In the genomic region with DNA sequence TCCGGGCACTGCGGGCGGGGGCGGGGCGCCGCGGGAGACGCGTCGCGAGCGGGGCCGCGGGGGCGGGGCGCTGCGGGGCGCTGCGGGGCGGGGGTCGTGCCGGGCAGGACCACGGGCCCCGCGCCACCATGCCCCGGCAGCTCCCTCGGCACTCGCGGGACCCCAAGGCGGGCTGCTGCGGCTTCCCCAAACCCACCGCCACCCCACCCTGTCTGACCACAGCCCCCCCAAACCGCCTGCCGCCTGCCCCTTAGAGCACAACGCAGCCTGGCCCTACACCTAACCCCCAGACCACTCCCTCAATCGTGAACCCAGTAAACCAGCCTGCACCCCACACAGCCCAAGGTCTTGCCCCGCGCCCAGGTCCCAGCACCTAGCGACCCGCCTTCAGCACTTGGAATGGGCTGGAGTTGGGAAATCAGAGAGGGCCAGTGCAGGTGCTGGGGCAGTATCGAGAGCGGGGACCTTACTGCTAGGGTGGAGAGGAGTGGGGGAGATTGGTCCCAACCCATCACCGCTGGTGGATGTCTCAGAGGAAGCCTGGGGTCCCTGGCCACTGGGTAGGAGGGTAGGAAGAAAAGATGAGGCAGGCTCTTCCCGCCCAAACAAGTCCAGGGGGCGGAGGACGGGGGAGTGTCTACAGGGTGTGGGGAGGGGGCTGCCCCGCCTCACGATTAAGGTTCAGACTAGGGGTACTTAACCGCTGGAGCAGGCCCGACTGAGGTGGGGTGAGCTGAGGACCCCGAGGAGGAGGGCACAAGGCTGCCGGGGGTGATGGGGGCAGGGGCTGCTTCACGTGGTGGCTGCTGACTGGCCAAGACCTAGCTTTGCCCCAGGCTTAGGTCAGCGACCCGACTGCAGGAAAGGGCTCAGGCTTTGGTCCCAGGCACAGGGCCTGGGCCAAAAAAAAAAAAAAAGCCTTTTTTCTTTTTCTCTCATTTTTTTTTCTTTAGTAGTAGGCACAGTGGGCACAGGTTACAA, we compare ENCODE assay signal across 1 cellular context.
TF ChIP-seq lines count a peak whose summit lies in the region.

No MANE protein-coding gene starts in this region.

TF ChIP-seq in HepG2, 621 proteins besides CTCF, POLR2A, EP300 and RAD21 (continued from another document and continues in another):
- TF ChIP-seq, protein P1, sequence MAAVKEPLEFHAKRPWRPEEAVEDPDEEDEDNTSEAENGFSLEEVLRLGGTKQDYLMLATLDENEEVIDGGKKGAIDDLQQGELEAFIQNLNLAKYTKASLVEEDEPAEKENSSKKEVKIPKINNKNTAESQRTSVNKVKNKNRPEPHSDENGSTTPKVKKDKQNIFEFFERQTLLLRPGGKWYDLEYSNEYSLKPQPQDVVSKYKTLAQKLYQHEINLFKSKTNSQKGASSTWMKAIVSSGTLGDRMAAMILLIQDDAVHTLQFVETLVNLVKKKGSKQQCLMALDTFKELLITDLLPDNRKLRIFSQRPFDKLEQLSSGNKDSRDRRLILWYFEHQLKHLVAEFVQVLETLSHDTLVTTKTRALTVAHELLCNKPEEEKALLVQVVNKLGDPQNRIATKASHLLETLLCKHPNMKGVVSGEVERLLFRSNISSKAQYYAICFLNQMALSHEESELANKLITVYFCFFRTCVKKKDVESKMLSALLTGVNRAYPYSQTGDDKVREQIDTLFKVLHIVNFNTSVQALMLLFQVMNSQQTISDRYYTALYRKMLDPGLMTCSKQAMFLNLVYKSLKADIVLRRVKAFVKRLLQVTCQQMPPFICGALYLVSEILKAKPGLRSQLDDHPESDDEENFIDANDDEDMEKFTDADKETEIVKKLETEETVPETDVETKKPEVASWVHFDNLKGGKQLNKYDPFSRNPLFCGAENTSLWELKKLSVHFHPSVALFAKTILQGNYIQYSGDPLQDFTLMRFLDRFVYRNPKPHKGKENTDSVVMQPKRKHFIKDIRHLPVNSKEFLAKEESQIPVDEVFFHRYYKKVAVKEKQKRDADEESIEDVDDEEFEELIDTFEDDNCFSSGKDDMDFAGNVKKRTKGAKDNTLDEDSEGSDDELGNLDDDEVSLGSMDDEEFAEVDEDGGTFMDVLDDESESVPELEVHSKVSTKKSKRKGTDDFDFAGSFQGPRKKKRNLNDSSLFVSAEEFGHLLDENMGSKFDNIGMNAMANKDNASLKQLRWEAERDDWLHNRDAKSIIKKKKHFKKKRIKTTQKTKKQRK (IDR thresholded peaks at IDR 0.05; ENCODE audit: low read length): no peak
- peak; percentile 81; the same call in 1 of the 2 replicates for TF ChIP-seq ZNF572 (CRISPR knock-in tag; IDR thresholded peaks at IDR 0.05)
- no peak; the same call in 1 of the 2 replicates for TF ChIP-seq YEATS4 (CRISPR knock-in tag; IDR thresholded peaks at IDR 0.05; ENCODE audit: borderline replicate concordance)
- TF ChIP-seq CC2D1A (CRISPR knock-in tag; IDR thresholded peaks at IDR 0.05): no peak
- no peak for TF ChIP-seq ZNF432 (CRISPR knock-in tag; IDR thresholded peaks at IDR 0.05; ENCODE audit: borderline replicate concordance)
- no peak for TF ChIP-seq PCBP2 (optimal IDR thresholded peaks at IDR 0.05; ENCODE audit: low read depth, low read length, poor library complexity, severe bottlenecking)
- no peak for TF ChIP-seq SP2 (CRISPR knock-in tag; IDR thresholded peaks at IDR 0.05)
- TF ChIP-seq TBL1XR1 (IDR thresholded peaks at IDR 0.05; ENCODE audit: borderline replicate concordance, low read length, partially characterized antibody): no peak
- TF ChIP-seq MAFG (CRISPR knock-in tag; IDR thresholded peaks at IDR 0.05): no peak
- no peak for TF ChIP-seq ZNF792 (CRISPR knock-in tag; IDR thresholded peaks at IDR 0.05)
- TF ChIP-seq, protein P2, sequence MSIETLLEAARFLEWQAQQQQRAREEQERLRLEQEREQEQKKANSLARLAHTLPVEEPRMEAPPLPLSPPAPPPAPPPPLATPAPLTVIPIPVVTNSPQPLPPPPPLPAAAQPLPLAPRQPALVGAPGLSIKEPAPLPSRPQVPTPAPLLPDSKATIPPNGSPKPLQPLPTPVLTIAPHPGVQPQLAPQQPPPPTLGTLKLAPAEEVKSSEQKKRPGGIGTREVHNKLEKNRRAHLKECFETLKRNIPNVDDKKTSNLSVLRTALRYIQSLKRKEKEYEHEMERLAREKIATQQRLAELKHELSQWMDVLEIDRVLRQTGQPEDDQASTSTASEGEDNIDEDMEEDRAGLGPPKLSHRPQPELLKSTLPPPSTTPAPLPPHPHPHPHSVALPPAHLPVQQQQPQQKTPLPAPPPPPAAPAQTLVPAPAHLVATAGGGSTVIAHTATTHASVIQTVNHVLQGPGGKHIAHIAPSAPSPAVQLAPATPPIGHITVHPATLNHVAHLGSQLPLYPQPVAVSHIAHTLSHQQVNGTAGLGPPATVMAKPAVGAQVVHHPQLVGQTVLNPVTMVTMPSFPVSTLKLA (IDR thresholded peaks at IDR 0.05): no peak
- TF ChIP-seq TOPORS (CRISPR knock-in tag; IDR thresholded peaks at IDR 0.05): no peak
- no peak for TF ChIP-seq KLF15 (CRISPR knock-in tag; IDR thresholded peaks at IDR 0.05; ENCODE audit: borderline replicate concordance)
- TF ChIP-seq ISL2 (CRISPR knock-in tag; IDR thresholded peaks at IDR 0.05): no peak
- TF ChIP-seq, protein P3, sequence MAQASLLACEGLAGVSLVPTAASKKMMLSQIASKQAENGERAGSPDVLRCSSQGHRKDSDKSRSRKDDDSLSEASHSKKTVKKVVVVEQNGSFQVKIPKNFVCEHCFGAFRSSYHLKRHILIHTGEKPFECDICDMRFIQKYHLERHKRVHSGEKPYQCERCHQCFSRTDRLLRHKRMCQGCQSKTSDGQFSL (CRISPR knock-in tag; IDR thresholded peaks at IDR 0.05): 0 out of 2 replicates have a peak, but pooled peaks have one; percentile 4
- TF ChIP-seq, protein P4, sequence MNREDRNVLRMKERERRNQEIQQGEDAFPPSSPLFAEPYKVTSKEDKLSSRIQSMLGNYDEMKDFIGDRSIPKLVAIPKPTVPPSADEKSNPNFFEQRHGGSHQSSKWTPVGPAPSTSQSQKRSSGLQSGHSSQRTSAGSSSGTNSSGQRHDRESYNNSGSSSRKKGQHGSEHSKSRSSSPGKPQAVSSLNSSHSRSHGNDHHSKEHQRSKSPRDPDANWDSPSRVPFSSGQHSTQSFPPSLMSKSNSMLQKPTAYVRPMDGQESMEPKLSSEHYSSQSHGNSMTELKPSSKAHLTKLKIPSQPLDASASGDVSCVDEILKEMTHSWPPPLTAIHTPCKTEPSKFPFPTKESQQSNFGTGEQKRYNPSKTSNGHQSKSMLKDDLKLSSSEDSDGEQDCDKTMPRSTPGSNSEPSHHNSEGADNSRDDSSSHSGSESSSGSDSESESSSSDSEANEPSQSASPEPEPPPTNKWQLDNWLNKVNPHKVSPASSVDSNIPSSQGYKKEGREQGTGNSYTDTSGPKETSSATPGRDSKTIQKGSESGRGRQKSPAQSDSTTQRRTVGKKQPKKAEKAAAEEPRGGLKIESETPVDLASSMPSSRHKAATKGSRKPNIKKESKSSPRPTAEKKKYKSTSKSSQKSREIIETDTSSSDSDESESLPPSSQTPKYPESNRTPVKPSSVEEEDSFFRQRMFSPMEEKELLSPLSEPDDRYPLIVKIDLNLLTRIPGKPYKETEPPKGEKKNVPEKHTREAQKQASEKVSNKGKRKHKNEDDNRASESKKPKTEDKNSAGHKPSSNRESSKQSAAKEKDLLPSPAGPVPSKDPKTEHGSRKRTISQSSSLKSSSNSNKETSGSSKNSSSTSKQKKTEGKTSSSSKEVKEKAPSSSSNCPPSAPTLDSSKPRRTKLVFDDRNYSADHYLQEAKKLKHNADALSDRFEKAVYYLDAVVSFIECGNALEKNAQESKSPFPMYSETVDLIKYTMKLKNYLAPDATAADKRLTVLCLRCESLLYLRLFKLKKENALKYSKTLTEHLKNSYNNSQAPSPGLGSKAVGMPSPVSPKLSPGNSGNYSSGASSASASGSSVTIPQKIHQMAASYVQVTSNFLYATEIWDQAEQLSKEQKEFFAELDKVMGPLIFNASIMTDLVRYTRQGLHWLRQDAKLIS (CRISPR knock-in tag; IDR thresholded peaks at IDR 0.05): no peak
- TF ChIP-seq, protein P5, sequence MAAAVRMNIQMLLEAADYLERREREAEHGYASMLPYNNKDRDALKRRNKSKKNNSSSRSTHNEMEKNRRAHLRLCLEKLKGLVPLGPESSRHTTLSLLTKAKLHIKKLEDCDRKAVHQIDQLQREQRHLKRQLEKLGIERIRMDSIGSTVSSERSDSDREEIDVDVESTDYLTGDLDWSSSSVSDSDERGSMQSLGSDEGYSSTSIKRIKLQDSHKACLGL (CRISPR knock-in tag; IDR thresholded peaks at IDR 0.05): no peak
- TF ChIP-seq, protein P6, sequence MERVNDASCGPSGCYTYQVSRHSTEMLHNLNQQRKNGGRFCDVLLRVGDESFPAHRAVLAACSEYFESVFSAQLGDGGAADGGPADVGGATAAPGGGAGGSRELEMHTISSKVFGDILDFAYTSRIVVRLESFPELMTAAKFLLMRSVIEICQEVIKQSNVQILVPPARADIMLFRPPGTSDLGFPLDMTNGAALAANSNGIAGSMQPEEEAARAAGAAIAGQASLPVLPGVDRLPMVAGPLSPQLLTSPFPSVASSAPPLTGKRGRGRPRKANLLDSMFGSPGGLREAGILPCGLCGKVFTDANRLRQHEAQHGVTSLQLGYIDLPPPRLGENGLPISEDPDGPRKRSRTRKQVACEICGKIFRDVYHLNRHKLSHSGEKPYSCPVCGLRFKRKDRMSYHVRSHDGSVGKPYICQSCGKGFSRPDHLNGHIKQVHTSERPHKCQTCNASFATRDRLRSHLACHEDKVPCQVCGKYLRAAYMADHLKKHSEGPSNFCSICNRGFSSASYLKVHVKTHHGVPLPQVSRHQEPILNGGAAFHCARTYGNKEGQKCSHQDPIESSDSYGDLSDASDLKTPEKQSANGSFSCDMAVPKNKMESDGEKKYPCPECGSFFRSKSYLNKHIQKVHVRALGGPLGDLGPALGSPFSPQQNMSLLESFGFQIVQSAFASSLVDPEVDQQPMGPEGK (CRISPR knock-in tag; IDR thresholded peaks at IDR 0.05): peak; percentile 31
- TF ChIP-seq, protein P7, sequence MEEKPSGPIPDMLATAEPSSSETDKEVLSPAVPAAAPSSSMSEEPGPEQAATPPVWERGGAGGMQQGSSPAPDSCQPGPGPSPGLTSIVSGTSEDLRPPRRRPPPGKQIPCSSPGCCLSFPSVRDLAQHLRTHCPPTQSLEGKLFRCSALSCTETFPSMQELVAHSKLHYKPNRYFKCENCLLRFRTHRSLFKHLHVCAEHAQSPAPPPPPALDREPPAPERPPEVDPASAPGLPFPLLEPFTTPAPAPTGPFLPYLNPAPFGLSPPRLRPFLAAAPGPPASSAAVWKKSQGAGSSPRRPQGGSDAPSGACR (CRISPR knock-in tag; IDR thresholded peaks at IDR 0.05): no peak
- no peak for TF ChIP-seq ZBTB20 (CRISPR knock-in tag; IDR thresholded peaks at IDR 0.05; ENCODE audit: borderline replicate concordance, low read depth)
- TF ChIP-seq, protein P8, sequence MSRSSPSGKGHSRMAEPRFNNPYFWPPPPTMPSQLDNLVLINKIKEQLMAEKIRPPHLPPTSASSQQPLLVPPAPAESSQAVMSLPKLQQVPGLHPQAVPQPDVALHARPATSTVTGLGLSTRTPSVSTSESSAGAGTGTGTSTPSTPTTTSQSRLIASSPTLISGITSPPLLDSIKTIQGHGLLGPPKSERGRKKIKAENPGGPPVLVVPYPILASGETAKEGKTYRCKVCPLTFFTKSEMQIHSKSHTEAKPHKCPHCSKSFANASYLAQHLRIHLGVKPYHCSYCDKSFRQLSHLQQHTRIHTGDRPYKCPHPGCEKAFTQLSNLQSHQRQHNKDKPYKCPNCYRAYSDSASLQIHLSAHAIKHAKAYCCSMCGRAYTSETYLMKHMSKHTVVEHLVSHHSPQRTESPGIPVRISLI (CRISPR knock-in tag; IDR thresholded peaks at IDR 0.05; ENCODE audit: borderline replicate concordance): peak; percentile 77; the same call in 1 of the 2 replicates
- TF ChIP-seq MAZ (IDR thresholded peaks at IDR 0.05; ENCODE audit: borderline replicate concordance, low read depth, low read length): no peak
- peak; percentile 57 for TF ChIP-seq MAZ (CRISPR knock-in tag; IDR thresholded peaks at IDR 0.05; ENCODE audit: low read depth)
- no peak for TF ChIP-seq LCORL (IDR thresholded peaks at IDR 0.05)
- no peak for TF ChIP-seq LCORL (CRISPR knock-in tag; IDR thresholded peaks at IDR 0.05)
- TF ChIP-seq ZSCAN22 (CRISPR knock-in tag; IDR thresholded peaks at IDR 0.05): no peak
- no peak for TF ChIP-seq ZNF772 (CRISPR knock-in tag; IDR thresholded peaks at IDR 0.05)
- TF ChIP-seq, protein P9, sequence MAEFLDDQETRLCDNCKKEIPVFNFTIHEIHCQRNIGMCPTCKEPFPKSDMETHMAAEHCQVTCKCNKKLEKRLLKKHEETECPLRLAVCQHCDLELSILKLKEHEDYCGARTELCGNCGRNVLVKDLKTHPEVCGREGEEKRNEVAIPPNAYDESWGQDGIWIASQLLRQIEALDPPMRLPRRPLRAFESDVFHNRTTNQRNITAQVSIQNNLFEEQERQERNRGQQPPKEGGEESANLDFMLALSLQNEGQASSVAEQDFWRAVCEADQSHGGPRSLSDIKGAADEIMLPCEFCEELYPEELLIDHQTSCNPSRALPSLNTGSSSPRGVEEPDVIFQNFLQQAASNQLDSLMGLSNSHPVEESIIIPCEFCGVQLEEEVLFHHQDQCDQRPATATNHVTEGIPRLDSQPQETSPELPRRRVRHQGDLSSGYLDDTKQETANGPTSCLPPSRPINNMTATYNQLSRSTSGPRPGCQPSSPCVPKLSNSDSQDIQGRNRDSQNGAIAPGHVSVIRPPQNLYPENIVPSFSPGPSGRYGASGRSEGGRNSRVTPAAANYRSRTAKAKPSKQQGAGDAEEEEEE (CRISPR knock-in tag; IDR thresholded peaks at IDR 0.05; ENCODE audit: borderline replicate concordance): no peak
- no peak for TF ChIP-seq HOXA3 (CRISPR knock-in tag; IDR thresholded peaks at IDR 0.05)
- TF ChIP-seq, protein P10, sequence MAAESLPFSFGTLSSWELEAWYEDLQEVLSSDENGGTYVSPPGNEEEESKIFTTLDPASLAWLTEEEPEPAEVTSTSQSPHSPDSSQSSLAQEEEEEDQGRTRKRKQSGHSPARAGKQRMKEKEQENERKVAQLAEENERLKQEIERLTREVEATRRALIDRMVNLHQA (CRISPR knock-in tag; IDR thresholded peaks at IDR 0.05): no peak
- TF ChIP-seq JUN (CRISPR knock-in tag; IDR thresholded peaks at IDR 0.05): no peak
- TF ChIP-seq ZNF124 (CRISPR knock-in tag; IDR thresholded peaks at IDR 0.05): no peak
- TF ChIP-seq, protein P11, sequence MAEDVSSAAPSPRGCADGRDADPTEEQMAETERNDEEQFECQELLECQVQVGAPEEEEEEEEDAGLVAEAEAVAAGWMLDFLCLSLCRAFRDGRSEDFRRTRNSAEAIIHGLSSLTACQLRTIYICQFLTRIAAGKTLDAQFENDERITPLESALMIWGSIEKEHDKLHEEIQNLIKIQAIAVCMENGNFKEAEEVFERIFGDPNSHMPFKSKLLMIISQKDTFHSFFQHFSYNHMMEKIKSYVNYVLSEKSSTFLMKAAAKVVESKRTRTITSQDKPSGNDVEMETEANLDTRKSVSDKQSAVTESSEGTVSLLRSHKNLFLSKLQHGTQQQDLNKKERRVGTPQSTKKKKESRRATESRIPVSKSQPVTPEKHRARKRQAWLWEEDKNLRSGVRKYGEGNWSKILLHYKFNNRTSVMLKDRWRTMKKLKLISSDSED (CRISPR knock-in tag; IDR thresholded peaks at IDR 0.05): no peak
- no peak for TF ChIP-seq NFE2L2 (IDR thresholded peaks at IDR 0.05; ENCODE audit: low read length)
- no peak for TF ChIP-seq RBM39 (IDR thresholded peaks at IDR 0.05; ENCODE audit: low read depth, low read length, poor library complexity, severe bottlenecking)
- TF ChIP-seq MYNN (CRISPR knock-in tag; IDR thresholded peaks at IDR 0.05; ENCODE audit: low read depth): no peak
- 0 out of 2 replicates have a peak, but pooled peaks have one; percentile 7 for TF ChIP-seq POLR2AphosphoS5 (IDR thresholded peaks at IDR 0.05; ENCODE audit: low read depth, low read length)
- TF ChIP-seq KDM6A (CRISPR knock-in tag; IDR thresholded peaks at IDR 0.05; ENCODE audit: low read depth): no peak
